8 cellular contexts compared by ENCODE assay signal in genomic region chr6:53986165-53986720, GRCh38.
DNase-seq lines count a peak whose midpoint lies in the region; ATAC-seq and TF ChIP-seq lines count a peak whose summit lies in the region.

No MANE protein-coding gene starts in this region.

- H3K4me3 ChIP-seq in suprapubic skin = no peak overlapping the region

- 27% methylated on average over 3 of the region's 3 CpGs for WGBS in suprapubic skin

- H3K36me3 ChIP-seq in suprapubic skin = no peaks in the 10 kb centered on the region

- peak; percentile 75 for DNase-seq in DMS79 treated with DMSO at 0.1 percent for 48 hours (lab: John Stamatoyannopoulos, UW)
- DNase-seq in NCI-H1417 treated with DMSO at 0.1 percent for 48 hours (lab: John Stamatoyannopoulos, UW) = peak; percentile 32
- DNase-seq in amniotic stem cell (lab: John Stamatoyannopoulos, UW) = peak; percentile 48
- peak; percentile 6 to 61 for DNase-seq in hippocampal formation (lab: John Stamatoyannopoulos, UW)
- DNase-seq in suprapubic skin (ENCODE audit: low spot score in 2 of 2) = no peak
- DNase-seq in NCI-H2029 treated with DMSO at 0.1 percent for 48 hours (lab: John Stamatoyannopoulos, UW) = no peak
- DNase-seq in ureter (ENCODE audit: low spot score) = no peak

- no peaks in the 10 kb centered on the region for H3K9me3 ChIP-seq in suprapubic skin

- ATAC-seq in GM21825 (IDR thresholded peaks at IDR 0.05; ENCODE audit: unreplicated experiment) = peak; percentile 62

- TF ChIP-seq POLR2A in suprapubic skin (IDR thresholded peaks at IDR 0.05) = no peak

- peak; percentile 51 to 52 for TF ChIP-seq CTCF in suprapubic skin (IDR thresholded peaks at IDR 0.05)

- no peaks in the 10 kb centered on the region for H3K27me3 ChIP-seq in suprapubic skin

- H3K4me1 ChIP-seq in suprapubic skin = peaks cover 12% of the 10 kb centered on the region

- no peak overlapping the region for H3K27ac ChIP-seq in suprapubic skin

- TF ChIP-seq EP300 in suprapubic skin (IDR thresholded peaks at IDR 0.05) = no peak

Comparison
In these comparisons a context has a peak if more than half of its experiments do, and no peak if none do; other contexts are left out.
1. DNase-seq: peak in DMS79 treated with DMSO at 0.1 percent for 48 hours (single experiment), NCI-H1417 treated with DMSO at 0.1 percent for 48 hours (single experiment), amniotic stem cell (single experiment) and hippocampal formation (2 of 2); none in suprapubic skin (0 of 2), NCI-H2029 treated with DMSO at 0.1 percent for 48 hours (single experiment) and ureter (single experiment).